Comparison of ENCODE assay signal across 33 cellular contexts in genomic region chr13:38334845-38335244, GRCh38.
"Had no signal": no experiment of that assay in that cellular context is flagged by ENCODE, and none has a peak within 500 bp of the region (broad histone marks: within the 10 kb centered on the region; RNA-seq: fewer than 3 reads in every experiment).

No MANE protein-coding gene starts in this region.

- H2AFZ ChIP-seq: PC-9 had no signal

- H3K4me3 ChIP-seq: MG63, PC-9 had no signal

- ATAC-seq: activated CD4-positive, alpha-beta T cell treated with anti-CD3 and anti-CD28 coated beads for 36 hours; activated CD8-positive, alpha-beta T cell treated with anti-CD3 and anti-CD28 coated beads, Interleukin-2, amount 10 ng/mL, durations not matched to agents 7 days and 5 days; activated naive CD4-positive, alpha-beta T cell treated with anti-CD3 and anti-CD28 coated beads, Interleukin-2, amount 50 U/mL, for 72 hours; activated naive CD8-positive, alpha-beta T cell treated with anti-CD3 and anti-CD28 coated beads, Interleukin-2, amount 50 U/mL, for 24 hours; Right ventricle myocardium inferior had no signal

- H3K27ac ChIP-seq: PC-9, RWPE1, WERI-Rb-1 had no signal

- H3K4me2 ChIP-seq: PC-9 had no signal

- DNase-seq: activated CD4-positive, alpha-beta T cell treated with anti-CD3 and anti-CD28 coated beads for 36 hours; activated CD4-positive, alpha-beta T cell treated with anti-CD3 and anti-CD28 coated beads, Interleukin-2, amount 10 ng/mL, durations not matched to agents 7 days and 5 days; activated CD4-positive, alpha-beta T cell treated with anti-CD3 and anti-CD28 coated beads, Interleukin-2, amount 50 U/mL, for 48 hours; activated CD8-positive, alpha-beta T cell treated with anti-CD3 and anti-CD28 coated beads, Interleukin-2, amount 10 ng/mL, durations not matched to agents 7 days and 5 days; activated gamma-delta T cell treated with Interleukin-2 at 50 U/mL for 16 hours; activated naive CD4-positive, alpha-beta T cell treated with anti-CD3 and anti-CD28 coated beads for 36 hours; activated naive CD8-positive, alpha-beta T cell treated with anti-CD3 and anti-CD28 coated beads, Interleukin-2, amount 50 U/mL, for 24 hours; activated T-cell treated with anti-CD3 and anti-CD28 coated beads, Interleukin-2, amount 50 U/mL, for 24 hours; anterior cingulate cortex; caudate nucleus; Kasumi-1; KG1; MG63; NCI-H1048; NCI-H1105 treated with DMSO at 0.1 percent for 48 hours; NCI-H1436; NCI-H1694; NCI-H1930; NCI-H2081 treated with DMSO at 0.1 percent for 48 hours; NCI-H226; NCI-H524 treated with DMSO at 0.1 percent for 48 hours; NCI-H748 treated with DMSO at 0.1 percent for 48 hours; NK-92 treated with Interleukin-12 subunit alpha and Interleukin-12 subunit beta, amount 100 ng/mL, for 24 hours; PC-9; SIG-M5; SW 1271; T-helper 1 cell; T-helper 2 cell; T-helper 9 cell; WERI-Rb-1 had no signal

- H3K9me3 ChIP-seq: MG63 had no signal

- H3K27me3 ChIP-seq: MG63 had no signal

- H3K36me3 ChIP-seq: MG63, WERI-Rb-1 had no signal
